8 cellular contexts compared by ENCODE assay signal in the genomic region with DNA sequence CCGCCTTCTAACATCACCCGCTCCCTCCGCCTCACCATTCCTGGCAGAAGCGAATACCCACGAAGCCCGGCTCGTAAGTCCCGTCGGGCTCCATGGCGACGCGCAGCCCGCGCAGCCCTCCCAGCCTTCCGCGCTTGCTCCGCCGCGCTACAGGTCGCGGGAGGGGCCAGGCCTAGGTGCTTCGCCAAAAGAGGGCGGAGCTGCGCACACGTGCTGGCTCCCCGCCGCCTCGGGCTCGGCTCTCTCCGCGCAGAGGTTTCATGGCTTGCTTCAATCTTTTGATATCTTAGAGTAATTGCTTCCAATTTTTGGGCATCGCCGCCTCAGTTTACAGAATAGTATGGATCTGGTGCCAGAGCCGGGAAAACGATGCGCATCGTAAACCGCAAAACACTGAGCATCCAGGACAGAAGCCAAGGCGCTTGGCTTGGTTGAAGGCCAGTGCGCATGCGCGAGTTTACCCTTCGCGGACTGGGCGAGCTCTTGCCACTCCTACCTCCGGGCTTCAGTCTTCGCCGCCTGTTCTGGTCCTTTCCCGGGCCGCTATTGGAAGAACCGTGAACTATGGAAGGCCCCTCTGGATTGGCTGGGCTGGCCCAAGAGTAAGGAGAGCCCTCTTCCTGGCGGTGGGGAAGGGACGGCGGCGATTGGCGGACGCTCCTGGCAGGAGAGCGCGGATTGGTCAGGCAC.
A peak's percentile ranks its signal among the peaks of the same experiment; 100 is the strongest.
DNase-seq lines count a peak whose midpoint lies in the region; ATAC-seq and TF ChIP-seq lines count a peak whose summit lies in the region.

Gene POLR2I, minus strand, starts transcription at position 113 of the 690 bp plus-strand sequence. Its CDS starts 19 bp downstream, at position 94.

- no peak for TF ChIP-seq CTCF in AG09309 (IDR thresholded peaks at IDR 0.05; ENCODE audit: control insufficient read depth, insufficient read depth, low read depth, low read length, missing control alignments)

- H3K4me1 Mint-ChIP-seq in central memory CD8-positive, alpha-beta T cell, result peaks cover 50% of the 10 kb centered on the region

- DNase-seq in AG09309 (ENCODE audit: low read depth), result peak; percentile 99
- peak; percentile 99 to 100 for DNase-seq in NCI-H446 (lab: John Stamatoyannopoulos, UW)
- peak; percentile 99 for DNase-seq in activated CD4-positive, CD25-positive, alpha-beta regulatory T cell treated with anti-CD3 and anti-CD28 coated beads, Interleukin-2, amount 50 U/mL, for 16 hours (ENCODE audit: low read depth, low spot score)
- DNase-seq in central memory CD8-positive, alpha-beta T cell (ENCODE audit: low spot score in 2 of 2), result peak; percentile 97 to 99
- DNase-seq in inferior parietal cortex (ENCODE audit: extremely low spot score), result peak; percentile 99
- DNase-seq in stimulated activated CD4-positive, alpha-beta T cell treated with anti-CD3 and anti-CD28 coated beads, Interleukin-12 subunit alpha, Interleukin-12 subunit beta, amount 100 ng/mL, for 24 hours (ENCODE audit: low read depth in 2 of 2), result peak; percentile 98

- peak within 1 kb of the TSS; percentile 84 for H3K4me3 ChIP-seq in AG09309 (ENCODE audit: control insufficient read depth, low read depth, low read length)

- H3K4me3 Mint-ChIP-seq in central memory CD8-positive, alpha-beta T cell, result peak within 1 kb of the TSS; percentile 89

- H3K36me3 Mint-ChIP-seq in central memory CD8-positive, alpha-beta T cell (ENCODE audit: insufficient read depth), result peaks cover 36% of the 10 kb centered on the region

- peak within 1 kb of the TSS; percentile 99 for H3K27ac Mint-ChIP-seq in central memory CD8-positive, alpha-beta T cell (ENCODE audit: low read depth)

- ATAC-seq in GM19025 (IDR thresholded peaks at IDR 0.05; ENCODE audit: low read depth, unreplicated experiment) (peak; percentile 81), HG03342 (IDR thresholded peaks at IDR 0.05; ENCODE audit: unreplicated experiment) (peak; percentile 81)
- peak; percentile 90 for ATAC-seq in central memory CD8-positive, alpha-beta T cell (replicated peaks; ENCODE audit: extremely low read depth, poor library complexity, severe bottlenecking)

- H3K27me3 Mint-ChIP-seq in central memory CD8-positive, alpha-beta T cell, result no peaks in the 10 kb centered on the region

- no peaks in the 10 kb centered on the region for H3K9me3 Mint-ChIP-seq in central memory CD8-positive, alpha-beta T cell

Comparison
In these comparisons a context has a peak if more than half of its experiments do, and no peak if none do; other contexts are left out.
1. Peak in every context shown above with its lines: DNase-seq, ATAC-seq and H3K4me3 ChIP-seq.